ENCODE assay signal across 24 cellular contexts in the genomic region with DNA sequence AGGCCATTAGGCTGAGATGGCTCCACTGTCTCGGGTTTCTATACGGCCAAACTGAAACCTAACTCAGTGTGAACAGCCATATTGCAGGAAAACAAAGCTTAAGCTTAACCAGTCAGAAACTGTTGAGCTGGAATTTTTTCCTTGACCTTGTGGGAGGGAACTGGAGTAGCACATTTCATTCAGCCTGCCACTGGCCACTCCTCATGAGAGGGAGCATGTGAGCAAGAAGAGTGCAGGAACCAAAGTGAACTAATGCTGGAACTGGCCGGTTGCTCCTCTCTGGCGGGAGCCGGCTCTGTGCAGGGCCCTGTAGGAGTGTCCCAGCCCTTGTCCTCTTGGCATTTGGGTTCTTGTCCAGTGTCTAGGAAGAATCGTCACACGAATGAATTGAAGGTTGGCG.
"Had no signal": no experiment of that assay in that cellular context is flagged by ENCODE, and none has a peak within 500 bp of the region (broad histone marks: within the 10 kb centered on the region; RNA-seq: fewer than 3 reads in every experiment).

No MANE protein-coding gene starts in this region.

- H3K9me3 ChIP-seq: body of pancreas, lower lobe of right lung, suprapubic skin had no signal

- H3K27ac Mint-ChIP-seq: activated CD4-positive, alpha-beta T cell treated with anti-CD3 and anti-CD28 coated beads, Interleukin-2, amount 10 ng/mL, durations not matched to agents 24 days and 14 days; activated CD8-positive, alpha-beta T cell treated with anti-CD3 and anti-CD28 coated beads for 36 hours; activated naive CD8-positive, alpha-beta T cell treated with anti-CD3 and anti-CD28 coated beads, Interleukin-2, amount 10 ng/mL, durations not matched to agents 7 days and 5 days; activated T-cell treated with anti-CD3 and anti-CD28 coated beads, Interleukin-2, amount 50 U/mL, for 24 hours; activated T-helper 2 cell treated with anti-CD3 and anti-CD28 coated beads, Interferon-gamma antibody, Interleukin-2, Interleukin-4, amounts not matched to agents 10 μg/mL and 5 μg/mL and 100 μg/mL, durations not matched to agents 14 hours and 24 hours and 36 hours; effector memory CD8-positive, alpha-beta T cell; mesothelial cell of epicardium; nephron; stimulated activated naive CD8-positive, alpha-beta T cell treated with anti-CD3 and anti-CD28 coated beads, Interleukin-15, Interleukin-2, amounts not matched to agents 100 ng/mL and 50 ng/mL, for 24 hours had no signal

- H3K27me3 Mint-ChIP-seq: activated CD4-positive, alpha-beta T cell treated with anti-CD3 and anti-CD28 coated beads, Interleukin-2, amount 10 ng/mL, durations not matched to agents 24 days and 14 days; activated CD8-positive, alpha-beta T cell treated with anti-CD3 and anti-CD28 coated beads for 36 hours; activated T-cell treated with anti-CD3 and anti-CD28 coated beads, Interleukin-2, amount 50 U/mL, for 24 hours; effector memory CD8-positive, alpha-beta T cell; stimulated activated naive CD8-positive, alpha-beta T cell treated with anti-CD3 and anti-CD28 coated beads, Interleukin-15, Interleukin-2, amounts not matched to agents 100 ng/mL and 50 ng/mL, for 24 hours had no signal

- ATAC-seq: activated CD8-positive, alpha-beta T cell treated with anti-CD3 and anti-CD28 coated beads for 36 hours; body of pancreas; effector memory CD8-positive, alpha-beta T cell; left cardiac atrium; lower lobe of right lung had no signal

- H3K4me3 Mint-ChIP-seq: activated CD4-positive, alpha-beta T cell treated with anti-CD3 and anti-CD28 coated beads, Interleukin-2, amount 10 ng/mL, durations not matched to agents 24 days and 14 days; activated CD8-positive, alpha-beta T cell treated with anti-CD3 and anti-CD28 coated beads for 36 hours; activated naive CD8-positive, alpha-beta T cell treated with anti-CD3 and anti-CD28 coated beads, Interleukin-2, amount 10 ng/mL, durations not matched to agents 7 days and 5 days; activated T-cell treated with anti-CD3 and anti-CD28 coated beads, Interleukin-2, amount 50 U/mL, for 24 hours; effector memory CD8-positive, alpha-beta T cell; mesothelial cell of epicardium; nephron; stimulated activated naive CD8-positive, alpha-beta T cell treated with anti-CD3 and anti-CD28 coated beads, Interleukin-15, Interleukin-2, amounts not matched to agents 100 ng/mL and 50 ng/mL, for 24 hours had no signal

- H3K27ac ChIP-seq: body of pancreas, hepatocyte, lower lobe of right lung, suprapubic skin, transverse colon, uterus had no signal

- H3K27me3 ChIP-seq: body of pancreas, hepatocyte, suprapubic skin, transverse colon, uterus had no signal

- H2AFZ ChIP-seq: hepatocyte had no signal

- H3K4me3 ChIP-seq: body of pancreas, hepatocyte, lower lobe of right lung, suprapubic skin, transverse colon, uterus had no signal

- FAIRE-seq: islet of Langerhans had no signal

- H3K4me1 Mint-ChIP-seq: mesothelial cell of epicardium, nephron had no signal

- H3K4me1 ChIP-seq: body of pancreas, suprapubic skin, uterus had no signal

- H3K4me2 ChIP-seq: hepatocyte had no signal

- DNase-seq: activated CD4-positive, alpha-beta T cell treated with anti-CD3 and anti-CD28 coated beads, Interleukin-2, amount 10 ng/mL, durations not matched to agents 24 days and 14 days; activated CD8-positive, alpha-beta T cell treated with anti-CD3 and anti-CD28 coated beads for 36 hours; activated naive CD4-positive, alpha-beta T cell treated with Interleukin-2 at 50 U/mL for 16 hours; activated naive CD8-positive, alpha-beta T cell treated with anti-CD3 and anti-CD28 coated beads, Interleukin-2, amount 10 ng/mL, durations not matched to agents 7 days and 5 days; activated T-cell treated with anti-CD3 and anti-CD28 coated beads, Interleukin-2, amount 50 U/mL, for 24 hours; body of pancreas; effector memory CD8-positive, alpha-beta T cell; foreskin fibroblast; left cardiac atrium; lower lobe of right lung; nucleus accumbens; stimulated activated CD4-positive, alpha-beta T cell treated with anti-CD3 and anti-CD28 coated beads, Interleukin-12 subunit alpha, Interleukin-12 subunit beta, amount 100 ng/mL, for 4 hours; stimulated activated CD4-positive, alpha-beta T cell treated with anti-CD3 and anti-CD28 coated beads, Interleukin-1b, Interleukin-23, amount 100 ng/mL, for 48 hours; stimulated activated CD8-positive, alpha-beta memory T cell treated with anti-CD3 and anti-CD28 coated beads, Interleukin-4, amount 100 ng/mL, for 48 hours; T-helper 9 cell; transverse colon; uterus had no signal

- H3K9me3 Mint-ChIP-seq: effector memory CD8-positive, alpha-beta T cell had no signal

- H3K36me3 ChIP-seq: lower lobe of right lung, suprapubic skin, transverse colon, uterus had no signal
